ENCODE assay signal across 8 cellular contexts in genomic region chr19:3061214-3062161, GRCh38. TPM values are rescaled to one million over a fixed set of nuclear protein-coding genes. Genes with fewer than 3 reads are reported as not detected.
A peak's percentile ranks its signal among the peaks of the same experiment; 100 is the strongest.
DNase-seq lines count a peak whose midpoint lies in the region; ATAC-seq and TF ChIP-seq lines count a peak whose summit lies in the region.

No MANE protein-coding gene starts in this region.

- H3K27ac ChIP-seq in neutrophil: peak overlapping the region; percentile 39
- H3K27ac ChIP-seq in tibial nerve: peak overlapping the region; percentile 93 to 99 (median 96)

- H3K4me1 ChIP-seq in neutrophil (ENCODE audit: control insufficient read depth in 1 of 2, insufficient read depth in 1 of 2, low read depth in 1 of 2, low read length in 1 of 2) (peaks cover 4 to 18% of the 10 kb centered on the region in 2 experiments), tibial nerve (peaks cover 0 to 60% (median 35%) of the 10 kb centered on the region in 4 donors)

- peaks cover 21% of the 10 kb centered on the region for H3K36me3 ChIP-seq in neutrophil
- H3K36me3 ChIP-seq in tibial nerve: peaks cover 0 to 35% (median 7%) of the 10 kb centered on the region in 3 donors

- H3K4me3 ChIP-seq in foreskin fibroblast (ENCODE audit: low read depth in 1 of 2, low read length in 2 of 2): peak overlapping the region; percentile 72 to 74
- H3K4me3 ChIP-seq in neutrophil (ENCODE audit: low read depth in 1 of 2, low read length in 1 of 2): peak overlapping the region; percentile 35 to 53
- H3K4me3 ChIP-seq in tibial nerve: peak overlapping the region; percentile 73 to 97 (median 86)

- no peak for TF ChIP-seq POLR2A in tibial nerve (IDR thresholded peaks at IDR 0.05)

- peak overlapping the region; percentile 89 for H3K4me3 Mint-ChIP-seq in activated T-helper 17 cell treated with anti-CD3 and anti-CD28 coated beads, Interleukin-2, amount 50 U/mL, for 72 hours

- H3K4me1 Mint-ChIP-seq in activated T-helper 17 cell treated with anti-CD3 and anti-CD28 coated beads, Interleukin-2, amount 50 U/mL, for 72 hours: peaks cover 17% of the 10 kb centered on the region

- peak; percentile 19 to 74 for TF ChIP-seq EP300 in tibial nerve (IDR thresholded peaks at IDR 0.05)

- H3K9me3 Mint-ChIP-seq in activated T-helper 17 cell treated with anti-CD3 and anti-CD28 coated beads, Interleukin-2, amount 50 U/mL, for 72 hours: no peaks in the 10 kb centered on the region

- DNase-seq in GM03348 (ENCODE audit: low spot score): peak; percentile 85
- peak; percentile 6 for DNase-seq in NCI-H2081 treated with DMSO at 0.1 percent for 48 hours (lab: John Stamatoyannopoulos, UW)
- DNase-seq in foreskin fibroblast: peak in 1 of 2 donors; percentile 79
- no peak for DNase-seq in tibial nerve (ENCODE audit: low spot score in 2 of 2)

- peak; percentile 27 for ATAC-seq in activated T-helper 17 cell treated with anti-CD3 and anti-CD28 coated beads, Interleukin-2, amount 50 U/mL, for 72 hours (replicated peaks)
- ATAC-seq in GM18870 (IDR thresholded peaks at IDR 0.05; ENCODE audit: unreplicated experiment) (no peak), GM21526 (IDR thresholded peaks at IDR 0.05; ENCODE audit: low FRiP score, unreplicated experiment) (no peak)

- H3K27me3 Mint-ChIP-seq in activated T-helper 17 cell treated with anti-CD3 and anti-CD28 coated beads, Interleukin-2, amount 50 U/mL, for 72 hours: no peaks in the 10 kb centered on the region

- H3K9me3 ChIP-seq in neutrophil (no peaks in the 10 kb centered on the region), tibial nerve (no peaks in the 10 kb centered on the region)

- H3K27ac Mint-ChIP-seq in activated T-helper 17 cell treated with anti-CD3 and anti-CD28 coated beads, Interleukin-2, amount 50 U/mL, for 72 hours: peak overlapping the region; percentile 90

- peaks cover 45% of the 10 kb centered on the region for H3K27me3 ChIP-seq in neutrophil
- H3K27me3 ChIP-seq in tibial nerve: no peaks in the 10 kb centered on the region

- TF ChIP-seq CTCF in foreskin fibroblast (IDR thresholded peaks at IDR 0.05; ENCODE audit: low read depth, low read length) (no peak), neutrophil (IDR thresholded peaks at IDR 0.05) (no peak), tibial nerve (IDR thresholded peaks at IDR 0.05) (peak in 4 of 5 experiments; percentile 21 to 59 (median 34))

- peaks cover 53% of the 10 kb centered on the region for H3K36me3 Mint-ChIP-seq in activated T-helper 17 cell treated with anti-CD3 and anti-CD28 coated beads, Interleukin-2, amount 50 U/mL, for 72 hours (ENCODE audit: low read depth)

- WGBS in tibial nerve, 2 donors: 0 to 6% methylated on average over 7 to 8 of the region's 85 CpGs

RNA-seq across cellular contexts. Expression of gene TLE5, which starts 0.8 kb away (rescaled TPM):
- 100 to 1,000 TPM; 348 to 436 TPM for total RNA-seq in activated T-helper 17 cell treated with anti-CD3 and anti-CD28 coated beads, Interleukin-2, amount 50 U/mL, for 72 hours
- 1,000 to 10,000 TPM in 1 of 4 donors, 100 to 1,000 TPM in 3; 449 to 1,111 (median 479) TPM for total RNA-seq in tibial nerve

RNA-seq across cellular contexts. Expression of gene TLE2, which starts 32.4 kb away (rescaled TPM):
- 1 to 10 TPM; 2.5 to 3.5 TPM for total RNA-seq in activated T-helper 17 cell treated with anti-CD3 and anti-CD28 coated beads, Interleukin-2, amount 50 U/mL, for 72 hours
- total RNA-seq in tibial nerve: 100 to 1,000 TPM in 3 of 4 donors, 10 to 100 TPM in 1; 87.5 to 184 (median 122) TPM

RNA-seq across cellular contexts. Expression of gene GNA11, which starts 32.7 kb away (rescaled TPM):
- total RNA-seq in activated T-helper 17 cell treated with anti-CD3 and anti-CD28 coated beads, Interleukin-2, amount 50 U/mL, for 72 hours: 1 to 10 TPM; 1.9 to 2.6 TPM
- total RNA-seq in tibial nerve: 100 to 1,000 TPM in 3 of 4 donors, 10 to 100 TPM in 1; 65.1 to 114 (median 107) TPM

Comparison
In these comparisons a context has a peak if more than half of its experiments do, and no peak if none do; other contexts are left out.
1. DNase-seq: peak in GM03348 (single experiment) and NCI-H2081 treated with DMSO at 0.1 percent for 48 hours (single experiment); none in tibial nerve (0 of 2).
2. CTCF ChIP-seq: peak in tibial nerve (4 of 5); none in foreskin fibroblast (single experiment) and neutrophil (single experiment).
3. RNA of gene TLE2, which starts 32.4 kb away (total RNA-seq): 87.5 to 184 TPM in tibial nerve; 2.5 to 3.5 TPM in activated T-helper 17 cell treated with anti-CD3 and anti-CD28 coated beads, Interleukin-2, amount 50 U/mL, for 72 hours; every median in the first group is over 10 times any median in the second.
4. RNA of gene GNA11, which starts 32.7 kb away (total RNA-seq): 65.1 to 114 TPM in tibial nerve; 1.9 to 2.6 TPM in activated T-helper 17 cell treated with anti-CD3 and anti-CD28 coated beads, Interleukin-2, amount 50 U/mL, for 72 hours; every median in the first group is over 10 times any median in the second.
5. Peak in every context shown above with its lines, with median percentiles within 50 percentile points of each other: H3K4me3 ChIP-seq.